In the genomic region with DNA sequence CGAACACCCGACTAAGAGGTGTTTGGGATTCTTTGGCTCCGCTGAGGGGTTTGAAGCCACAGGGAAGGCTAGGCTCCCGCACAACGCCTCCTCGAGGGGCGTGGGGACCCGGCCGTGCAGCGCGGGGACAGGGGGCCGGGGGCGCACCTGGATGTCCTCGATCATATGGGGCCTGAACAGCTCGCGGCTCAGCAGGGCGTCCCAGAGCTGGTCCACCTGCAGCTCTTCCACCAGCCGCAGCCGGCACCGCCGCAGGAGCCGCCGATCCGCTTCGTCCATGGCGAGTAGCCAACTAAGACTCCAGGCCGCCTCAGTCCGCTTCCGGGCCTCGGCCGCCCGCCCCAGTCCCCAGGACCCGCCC, we compare ENCODE assay signal across 8 cellular contexts. TPM values are rescaled to one million over a fixed set of nuclear protein-coding genes. Genes with fewer than 3 reads are reported as not detected.
A peak's percentile ranks its signal among the peaks of the same experiment; 100 is the strongest.
DNase-seq lines count a peak whose midpoint lies in the region; ATAC-seq and TF ChIP-seq lines count a peak whose summit lies in the region.

A gene (minus strand): TSS at position 294 of the 361 bp plus-strand sequence. CDS start 15 bp downstream, at position 279.

- DNase-seq in Caki2 (ENCODE audit: low read depth) (no peak), brain pericyte (ENCODE audit: low read depth, low spot score) (peak; percentile 29), lower leg skin (ENCODE audit: low spot score in 2 of 2) (no peak), type B pancreatic cell (ENCODE audit: extremely low spot score, unreplicated experiment) (no peak), iPS-NIHi11 (ENCODE audit: low spot score) (no peak), erythroblast (lab: John Stamatoyannopoulos, UW) (no peak)
- no peak for DNase-seq in Jurkat, Clone E6-1 (ENCODE audit: low read depth, low spot score)

- no peaks in the 10 kb centered on the region for H3K27me3 Mint-ChIP-seq in type B pancreatic cell

- peak within 1 kb of the TSS; percentile 98 for H3K27ac Mint-ChIP-seq in type B pancreatic cell

- 0 to 1% methylated on average over 15 to 26 of the region's 33 CpGs for WGBS in lower leg skin, 2 donors

- in situ Hi-C loops in Caki2 (cut with HindIII; ENCODE audit: low pct_unique_long_range_greater_than_20kb, low sequenced_read_pairs), result no loop called here

- TF ChIP-seq POLR2A in lower leg skin (IDR thresholded peaks at IDR 0.05) (no peak), erythroblast (IDR thresholded peaks at IDR 0.05; ENCODE audit: low read length) (no peak)

- H3K36me3 Mint-ChIP-seq in type B pancreatic cell, result no peaks in the 10 kb centered on the region

- no peak for TF ChIP-seq CTCF in lower leg skin (IDR thresholded peaks at IDR 0.05)
- no peak for TF ChIP-seq CTCF in type B pancreatic cell (conservative IDR thresholded peaks at IDR 0.05)

- H3K4me1 Mint-ChIP-seq in type B pancreatic cell (ENCODE audit: unreplicated experiment), result peaks cover 34% of the 10 kb centered on the region

- peak within 1 kb of the TSS; percentile 84 for H3K4me3 ChIP-seq in Jurkat, Clone E6-1 (ENCODE audit: low read length)
- H3K4me3 ChIP-seq in lower leg skin (ENCODE audit: low read depth, poor library complexity, severe bottlenecking), result peak within 1 kb of the TSS; percentile 52

- peak within 1 kb of the TSS; percentile 93 for H3K4me3 Mint-ChIP-seq in type B pancreatic cell

- intact Hi-C loops in lower leg skin (cut with DNase I; ENCODE audit: low total_unique reads), result no loop called here

- no peaks in the 10 kb centered on the region for H3K9me3 Mint-ChIP-seq in type B pancreatic cell

- ATAC-seq in HG03571 (IDR thresholded peaks at IDR 0.05; ENCODE audit: unreplicated experiment), result no peak

RNA-seq across cellular contexts. Expression of the gene that starts here (rescaled TPM):
- 31.0 and 36.5 TPM in 2 replicates for total RNA-seq in Caki2 (2014; rRNA removed; shearing (Covaris generic); ENCODE audit: low replicate concordance)
- polyA plus RNA-seq in Jurkat, Clone E6-1 (2012; ENCODE audit: insufficient read depth, insufficient read length), result 9.0 TPM
- 1 to 10 TPM; 4.9 to 8.5 (median 6.5) TPM for total RNA-seq in lower leg skin
- total RNA-seq in type B pancreatic cell (ENCODE audit: low replicate concordance), result 13.1 and 13.5 TPM in 2 replicates
